ENCODE assay signal across 17 cellular contexts in the genomic region with DNA sequence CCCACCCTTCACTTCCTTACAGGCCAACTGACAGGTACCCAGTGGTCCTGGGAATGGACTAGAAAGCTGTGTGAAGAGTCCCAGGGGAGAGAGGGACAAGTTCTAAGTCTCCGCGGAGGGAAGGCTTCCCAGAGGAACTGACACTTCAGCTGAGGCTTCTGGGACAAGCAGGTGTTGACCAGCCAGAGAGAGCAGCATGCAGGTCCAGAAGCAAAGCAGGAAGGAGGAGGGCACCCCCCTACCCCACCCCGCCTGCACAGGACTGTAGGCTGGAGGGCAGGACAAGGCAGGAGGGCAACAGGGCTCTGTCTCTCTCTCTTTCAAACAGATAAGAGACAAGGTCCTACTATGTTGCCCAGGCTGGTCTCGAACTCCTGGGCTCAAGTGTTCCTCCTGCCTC. TPM values are rescaled to one million over a fixed set of nuclear protein-coding genes. Genes with fewer than 3 reads are reported as not detected.
DNase-seq lines count a peak whose midpoint lies in the region; ATAC-seq, FAIRE-seq and TF ChIP-seq lines count a peak whose summit lies in the region.
"Had no signal": no experiment of that assay in that cellular context is flagged by ENCODE, and none has a peak within 500 bp of the region (broad histone marks: within the 10 kb centered on the region; RNA-seq: fewer than 3 reads in every experiment).

No MANE protein-coding gene starts in this region.

- no peak for TF ChIP-seq CTCF in D721Med (IDR thresholded peaks at IDR 0.05; ENCODE audit: insufficient read depth, missing control alignments)

- H3K36me3 ChIP-seq in H7 (replicated peaks; ENCODE audit: control insufficient read depth, insufficient read depth, low read length) (peaks cover 8% of the 10 kb centered on the region), skeletal muscle tissue (ENCODE audit: control insufficient read depth in 3 of 3, insufficient read depth in 3 of 3, low read length in 3 of 3) (peaks cover 24 to 44% (median 37%) of the 10 kb centered on the region in 3 donors)

- H3K27me3 Mint-ChIP-seq in activated naive CD4-positive, alpha-beta T cell treated with anti-CD3 and anti-CD28 coated beads for 36 hours (ENCODE audit: low read depth): no peaks in the 10 kb centered on the region
- H3K27me3 Mint-ChIP-seq in central memory CD8-positive, alpha-beta T cell: no peaks in the 10 kb centered on the region

- H3K36me3 Mint-ChIP-seq in activated naive CD4-positive, alpha-beta T cell treated with anti-CD3 and anti-CD28 coated beads, Interleukin-2, amount 50 U/mL, for 72 hours: peaks cover 12 to 13% of the 10 kb centered on the region in 2 donors
- H3K36me3 Mint-ChIP-seq in activated naive CD4-positive, alpha-beta T cell treated with anti-CD3 and anti-CD28 coated beads for 36 hours (ENCODE audit: low read depth): peaks cover 18% of the 10 kb centered on the region
- H3K36me3 Mint-ChIP-seq in central memory CD8-positive, alpha-beta T cell (ENCODE audit: insufficient read depth): peaks cover 9% of the 10 kb centered on the region

- no peaks in the 10 kb centered on the region for H3K9me3 ChIP-seq in skeletal muscle tissue (ENCODE audit: control insufficient read depth in 3 of 3, low read length in 3 of 3)

- FAIRE-seq in GM12892 (lab: Jason Lieb, UNC) (no peak), D721Med (lab: Jason Lieb, UNC) (no peak)
- FAIRE-seq: A204.1, GM19239 had no signal

- no peak for DNase-seq in activated naive CD4-positive, alpha-beta T cell treated with anti-CD3 and anti-CD28 coated beads, Interleukin-2, amount 50 U/mL, for 72 hours (ENCODE audit: low spot score in 2 of 2)
- DNase-seq in activated naive CD4-positive, alpha-beta T cell treated with anti-CD3 and anti-CD28 coated beads for 36 hours: no peak
- DNase-seq in H7 (peak; percentile 15), GM12892 (ENCODE audit: insufficient read length) (no peak), D721Med (ENCODE audit: insufficient read length, low spot score) (no peak), AG08396 (ENCODE audit: low spot score) (no peak)
- DNase-seq in central memory CD8-positive, alpha-beta T cell (ENCODE audit: low spot score in 2 of 2): no peak
- DNase-seq: GOT3, Karpas-422, MM.1S, NCI-H1105, NCI-H1694 treated with DMSO at 0.1 percent for 48 hours, NCI-H748 treated with DMSO at 0.1 percent for 48 hours had no signal

- peaks cover 2% of the 10 kb centered on the region for H3K4me1 Mint-ChIP-seq in activated naive CD4-positive, alpha-beta T cell treated with anti-CD3 and anti-CD28 coated beads for 36 hours (ENCODE audit: low read depth)
- no peaks in the 10 kb centered on the region for H3K4me1 Mint-ChIP-seq in central memory CD8-positive, alpha-beta T cell

- H3K27ac Mint-ChIP-seq in activated naive CD4-positive, alpha-beta T cell treated with anti-CD3 and anti-CD28 coated beads, Interleukin-2, amount 50 U/mL, for 72 hours: peak overlapping the region; percentile 62 to 74
- H3K27ac Mint-ChIP-seq in activated naive CD4-positive, alpha-beta T cell treated with anti-CD3 and anti-CD28 coated beads for 36 hours: no peak overlapping the region
- H3K27ac Mint-ChIP-seq in central memory CD8-positive, alpha-beta T cell (ENCODE audit: low read depth): peak overlapping the region; percentile 50

- no peak overlapping the region for H3K4me3 Mint-ChIP-seq in activated naive CD4-positive, alpha-beta T cell treated with anti-CD3 and anti-CD28 coated beads for 36 hours
- H3K4me3 Mint-ChIP-seq in central memory CD8-positive, alpha-beta T cell: no peak overlapping the region

- CTCF ChIA-PET in activated naive CD4-positive, alpha-beta T cell treated with anti-CD3 and anti-CD28 coated beads for 36 hours (lab: Charles Lee): no interaction called here

- no peaks in the 10 kb centered on the region for H3K27me3 ChIP-seq in H7 (ENCODE audit: control insufficient read depth, insufficient read depth, low read length)
- no peaks in the 10 kb centered on the region for H3K27me3 ChIP-seq in skeletal muscle tissue (ENCODE audit: control insufficient read depth in 3 of 3, insufficient read depth in 3 of 3, low read length in 3 of 3)

- H3K9ac ChIP-seq in skeletal muscle tissue (ENCODE audit: low read depth in 1 of 3, low read length in 3 of 3): peak overlapping the region in 2 of 3 donors; percentile 40 to 60

- H3K4me1 ChIP-seq in skeletal muscle tissue (ENCODE audit: control insufficient read depth in 3 of 3, insufficient read depth in 3 of 3, low read length in 3 of 3): peaks cover 57 to 83% (median 73%) of the 10 kb centered on the region in 3 donors

- H3K27ac ChIP-seq in skeletal muscle tissue (ENCODE audit: low read depth, low read length): peak overlapping the region; percentile 85

- H3K4me3 ChIP-seq in H7 (ENCODE audit: insufficient read depth, low read depth, low read length) (no peak overlapping the region), skeletal muscle tissue (ENCODE audit: low read length in 3 of 3) (no peak overlapping the region)

- H3K9me3 Mint-ChIP-seq in activated naive CD4-positive, alpha-beta T cell treated with anti-CD3 and anti-CD28 coated beads, Interleukin-2, amount 50 U/mL, for 72 hours: no peaks in the 10 kb centered on the region
- H3K9me3 Mint-ChIP-seq in activated naive CD4-positive, alpha-beta T cell treated with anti-CD3 and anti-CD28 coated beads for 36 hours: no peaks in the 10 kb centered on the region
- no peaks in the 10 kb centered on the region for H3K9me3 Mint-ChIP-seq in central memory CD8-positive, alpha-beta T cell

- TF ChIP-seq POLR2A in GM12892 (IDR thresholded peaks at IDR 0.05; ENCODE audit: low read depth, low read length): no peak

- intact Hi-C loops in activated naive CD4-positive, alpha-beta T cell treated with anti-CD3 and anti-CD28 coated beads for 36 hours (cut with micrococcal nuclease): no loop called here

- no peak for ATAC-seq in activated naive CD4-positive, alpha-beta T cell treated with anti-CD3 and anti-CD28 coated beads, Interleukin-2, amount 50 U/mL, for 72 hours
- ATAC-seq in central memory CD8-positive, alpha-beta T cell (replicated peaks; ENCODE audit: extremely low read depth, poor library complexity, severe bottlenecking): no peak
- ATAC-seq: Right ventricle myocardium inferior had no signal

RNA-seq across cellular contexts. Expression of a gene that starts 58.2 kb away (rescaled TPM):
- total RNA-seq in activated naive CD4-positive, alpha-beta T cell treated with anti-CD3 and anti-CD28 coated beads, Interleukin-2, amount 50 U/mL, for 72 hours: 10 to 100 TPM; 61.5 to 87.5 TPM
- total RNA-seq in activated naive CD4-positive, alpha-beta T cell treated with anti-CD3 and anti-CD28 coated beads for 36 hours: 10 to 100 TPM; 36.4 to 43.7 TPM
- total RNA-seq in H7 (2014; rRNA removed; shearing (Covaris generic)): 52.2 and 55.5 TPM in 2 replicates
- total RNA-seq in skeletal muscle tissue: 154 TPM
- 107 TPM for polyA plus RNA-seq in GM12892 (2012; ENCODE audit: missing spikeins)
